In the genomic region with DNA sequence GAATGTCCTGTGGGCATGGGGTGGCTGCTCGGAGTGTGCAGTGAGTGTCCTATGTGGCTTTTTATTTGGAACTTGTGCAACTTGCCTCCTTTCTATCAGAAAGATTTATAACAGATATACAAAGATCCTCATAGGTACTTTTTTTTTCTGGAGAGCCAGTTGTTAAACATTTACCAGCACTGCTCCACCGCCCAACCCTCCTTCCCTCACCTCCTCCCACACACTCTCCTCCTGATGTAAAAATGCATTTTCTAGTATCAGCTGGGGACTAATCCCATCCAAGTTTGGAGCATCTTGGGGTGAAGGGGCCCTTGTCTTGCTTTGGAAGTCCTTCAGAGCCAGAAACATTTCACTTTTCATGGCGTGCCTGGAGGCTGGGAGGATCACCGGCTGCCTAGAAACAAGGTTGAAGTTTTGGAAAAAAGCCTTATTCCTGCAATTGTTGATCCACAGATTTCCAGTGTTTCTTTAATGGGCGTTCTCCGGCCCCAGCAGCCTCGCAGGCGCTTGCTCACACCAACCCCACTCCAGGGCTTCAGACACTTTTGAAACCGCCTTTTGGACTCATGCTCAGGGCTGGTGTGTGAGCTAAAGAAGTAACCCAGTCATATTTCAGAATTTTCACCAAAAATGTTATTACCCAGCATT, we compare ENCODE assay signal across 21 cellular contexts.
DNase-seq lines count a peak whose midpoint lies in the region; ATAC-seq and TF ChIP-seq lines count a peak whose summit lies in the region.
"Had no signal": no experiment of that assay in that cellular context is flagged by ENCODE, and none has a peak within 500 bp of the region (broad histone marks: within the 10 kb centered on the region; RNA-seq: fewer than 3 reads in every experiment).

No MANE protein-coding gene starts in this region.

- H3K4me2 ChIP-seq in neuronal stem cell (ENCODE audit: insufficient read depth, low read length, poor library complexity, severe bottlenecking) = no peak overlapping the region

- no peaks in the 10 kb centered on the region for H3K36me3 ChIP-seq in neuronal stem cell (replicated peaks in 1 of 2; ENCODE audit: control insufficient read depth in 2 of 2, insufficient read depth in 2 of 2, low read length in 2 of 2)
- no peaks in the 10 kb centered on the region for H3K36me3 ChIP-seq in aorta (ENCODE audit: control insufficient read depth in 1 of 2, insufficient read depth in 2 of 2, low read length in 1 of 2)
- H3K36me3 ChIP-seq: cardiac muscle cell, ovary, vagina had no signal

- peaks cover 0 to 4% of the 10 kb centered on the region in 2 donors for H3K27me3 Mint-ChIP-seq in natural killer cell treated with Interleukin-12 subunit alpha and Interleukin-12 subunit beta and Interleukin-15 and Interleukin-18, amount 100 ng/mL, for 72 hours
- no peaks in the 10 kb centered on the region for H3K27me3 Mint-ChIP-seq in natural killer cell (ENCODE audit: low read depth in 2 of 2)

- H3K9ac ChIP-seq in neuronal stem cell (ENCODE audit: low read depth, low read length, poor library complexity) = no peak overlapping the region

- H3K27me3 ChIP-seq in neuronal stem cell (ENCODE audit: control insufficient read depth in 3 of 3, insufficient read depth in 3 of 3, low read depth in 1 of 3, low read length in 3 of 3) (no peaks in the 10 kb centered on the region), aorta (ENCODE audit: control insufficient read depth in 1 of 2, insufficient read depth in 2 of 2, low read length in 1 of 2) (no peaks in the 10 kb centered on the region)
- H3K27me3 ChIP-seq: cardiac muscle cell, ovary, vagina had no signal

- ATAC-seq in natural killer cell treated with Interleukin-12 subunit alpha and Interleukin-12 subunit beta and Interleukin-15 and Interleukin-18, amount 100 ng/mL, for 72 hours = no peak
- no peak for ATAC-seq in natural killer cell
- peak; percentile 77 for ATAC-seq in left colon
- peak; percentile 54 for ATAC-seq in aorta (ENCODE audit: low FRiP score)
- no peak for ATAC-seq in GM21619 (IDR thresholded peaks at IDR 0.05; ENCODE audit: unreplicated experiment)
- ATAC-seq: activated CD8-positive, alpha-beta T cell treated with anti-CD3 and anti-CD28 coated beads, Interleukin-2, amount 10 ng/mL, durations not matched to agents 7 days and 5 days; stimulated activated memory B cell treated with anti-CD40 and anti-IgM and Interleukin-4, amounts not matched to agents 10 μg/mL and 1 μg/mL and 100 μg/mL, for 72 hours had no signal

- peak overlapping the region; percentile 8 for H2BK5ac ChIP-seq in neuronal stem cell (ENCODE audit: low read length)

- H4K91ac ChIP-seq in neuronal stem cell (ENCODE audit: low read depth, low read length, poor library complexity) = no peak overlapping the region

- no peak for TF ChIP-seq CTCF in natural killer cell (IDR thresholded peaks at IDR 0.05)
- TF ChIP-seq CTCF in GM13976 (IDR thresholded peaks at IDR 0.05; ENCODE audit: borderline replicate concordance, control extremely low read depth, extremely low read depth, insufficient read depth, missing control alignments) = no peak

- peak overlapping the region; percentile 13 for H2BK15ac ChIP-seq in neuronal stem cell (ENCODE audit: low read length)

- in situ Hi-C loops in GM13976 (cut with MboI; ENCODE audit: low sequenced_read_pairs, unreplicated experiment) = no loop called here

- H3K4me3 ChIP-seq in neuronal stem cell (ENCODE audit: low read length in 2 of 2) (no peak overlapping the region), aorta (ENCODE audit: low read length in 2 of 2) (no peak overlapping the region)
- H3K4me3 ChIP-seq: cardiac muscle cell, lung, ovary, vagina had no signal

- H3K36me3 Mint-ChIP-seq in natural killer cell treated with Interleukin-12 subunit alpha and Interleukin-12 subunit beta and Interleukin-15 and Interleukin-18, amount 100 ng/mL, for 72 hours = no peaks in the 10 kb centered on the region
- no peaks in the 10 kb centered on the region for H3K36me3 Mint-ChIP-seq in natural killer cell
- H3K36me3 Mint-ChIP-seq: stimulated activated memory B cell treated with anti-CD40 and anti-IgM and Interleukin-4, amounts not matched to agents 10 μg/mL and 1 μg/mL and 100 μg/mL, for 72 hours had no signal

- H3K23ac ChIP-seq in neuronal stem cell (ENCODE audit: low read depth, low read length, poor library complexity) = no peak overlapping the region

- intact Hi-C loops in natural killer cell (cut with micrococcal nuclease) = no loop called here
- intact Hi-C loops in left colon (cut with DNase I, micrococcal nuclease) = no loop called here
- intact Hi-C loops in aorta (cut with DNase I) = no loop called here

- no peaks in the 10 kb centered on the region for H3K4me1 Mint-ChIP-seq in natural killer cell treated with Interleukin-12 subunit alpha and Interleukin-12 subunit beta and Interleukin-15 and Interleukin-18, amount 100 ng/mL, for 72 hours (ENCODE audit: low read depth in 2 of 2)
- no peaks in the 10 kb centered on the region for H3K4me1 Mint-ChIP-seq in natural killer cell
- H3K4me1 Mint-ChIP-seq: stimulated activated memory B cell treated with anti-CD40 and anti-IgM and Interleukin-4, amounts not matched to agents 10 μg/mL and 1 μg/mL and 100 μg/mL, for 72 hours had no signal

- H3K4me3 Mint-ChIP-seq in natural killer cell treated with Interleukin-12 subunit alpha and Interleukin-12 subunit beta and Interleukin-15 and Interleukin-18, amount 100 ng/mL, for 72 hours = no peak overlapping the region
- H3K4me3 Mint-ChIP-seq in natural killer cell = no peak overlapping the region
- H3K4me3 Mint-ChIP-seq: activated CD8-positive, alpha-beta T cell treated with anti-CD3 and anti-CD28 coated beads, Interleukin-2, amount 10 ng/mL, durations not matched to agents 7 days and 5 days; stimulated activated memory B cell treated with anti-CD40 and anti-IgM and Interleukin-4, amounts not matched to agents 10 μg/mL and 1 μg/mL and 100 μg/mL, for 72 hours had no signal

- no peak overlapping the region for H2AFZ ChIP-seq in neuronal stem cell (ENCODE audit: low read length)

- peaks cover 2 to 4% of the 10 kb centered on the region in 2 donors for H3K9me3 ChIP-seq in neuronal stem cell (replicated peaks in 1 of 2; ENCODE audit: control insufficient read depth in 2 of 2, insufficient read depth in 1 of 2, low read depth in 1 of 2, low read length in 2 of 2)
- no peaks in the 10 kb centered on the region for H3K9me3 ChIP-seq in aorta (ENCODE audit: control insufficient read depth, low read length)
- H3K9me3 ChIP-seq: ovary, vagina had no signal

- H3K9me3 Mint-ChIP-seq in natural killer cell treated with Interleukin-12 subunit alpha and Interleukin-12 subunit beta and Interleukin-15 and Interleukin-18, amount 100 ng/mL, for 72 hours = no peaks in the 10 kb centered on the region
- H3K9me3 Mint-ChIP-seq in natural killer cell = no peaks in the 10 kb centered on the region
- H3K9me3 Mint-ChIP-seq: stimulated activated memory B cell treated with anti-CD40 and anti-IgM and Interleukin-4, amounts not matched to agents 10 μg/mL and 1 μg/mL and 100 μg/mL, for 72 hours had no signal

- H3K14ac ChIP-seq in neuronal stem cell (ENCODE audit: low read length) = no peak overlapping the region

- no peak overlapping the region for H3K4ac ChIP-seq in neuronal stem cell (ENCODE audit: low read length)

- peak overlapping the region; percentile 49 for H3K18ac ChIP-seq in neuronal stem cell (ENCODE audit: low read length)

- no peak overlapping the region for H2AK5ac ChIP-seq in neuronal stem cell (ENCODE audit: low read depth, low read length)

- no CpG with 5 or more reads among the region's 9 CpGs for WGBS in neuronal stem cell (ENCODE audit: extremely low coverage in 2 of 2, insufficient read length in 2 of 2, insufficient replicate concordance in 1 of 2), 2 donors
- WGBS in aorta, 2 donors = 51 to 64% methylated on average over 9 of the region's 9 CpGs

- H3K27ac Mint-ChIP-seq in natural killer cell treated with Interleukin-12 subunit alpha and Interleukin-12 subunit beta and Interleukin-15 and Interleukin-18, amount 100 ng/mL, for 72 hours = no peak overlapping the region
- no peak overlapping the region for H3K27ac Mint-ChIP-seq in natural killer cell
- H3K27ac Mint-ChIP-seq: activated CD8-positive, alpha-beta T cell treated with anti-CD3 and anti-CD28 coated beads, Interleukin-2, amount 10 ng/mL, durations not matched to agents 7 days and 5 days; stimulated activated memory B cell treated with anti-CD40 and anti-IgM and Interleukin-4, amounts not matched to agents 10 μg/mL and 1 μg/mL and 100 μg/mL, for 72 hours had no signal

- DNase-seq in natural killer cell treated with Interleukin-12 subunit alpha and Interleukin-12 subunit beta and Interleukin-15 and Interleukin-18, amount 100 ng/mL, for 72 hours (ENCODE audit: low spot score) = peak; percentile 6
- no peak for DNase-seq in natural killer cell
- DNase-seq in left colon = no peak
- no peak for DNase-seq in neuronal stem cell (ENCODE audit: low spot score)
- peak in 1 of 2 donors; percentile 48 for DNase-seq in aorta
- no peak for DNase-seq in NCI-H748 (lab: John Stamatoyannopoulos, UW; ENCODE audit: unreplicated experiment)
- DNase-seq in GM13976 (ENCODE audit: low spot score) = no peak
- DNase-seq: activated CD4-positive, CD25-positive, alpha-beta regulatory T cell treated with anti-CD3 and anti-CD28 coated beads, Interleukin-2, amount 50 U/mL, for 72 hours; activated CD8-positive, alpha-beta T cell treated with anti-CD3 and anti-CD28 coated beads, Interleukin-2, amount 10 ng/mL, durations not matched to agents 7 days and 5 days; activated naive CD4-positive, alpha-beta T cell; amniotic stem cell; glutamatergic neuron; KG1; NCI-H1694 treated with DMSO at 0.1 percent for 48 hours; NCI-H748 treated with DMSO at 0.1 percent for 48 hours had no signal

- no peak overlapping the region for H2BK120ac ChIP-seq in neuronal stem cell (ENCODE audit: low read depth, low read length)

- H4K8ac ChIP-seq in neuronal stem cell (ENCODE audit: low read depth, low read length) = no peak overlapping the region

- H3K27ac ChIP-seq in neuronal stem cell (replicated peaks; ENCODE audit: low read length) = no peak overlapping the region
- no peak overlapping the region for H3K27ac ChIP-seq in aorta (ENCODE audit: low read depth in 1 of 2, low read length in 2 of 2)
- H3K27ac ChIP-seq: cardiac muscle cell, ovary, vagina had no signal

- H2BK12ac ChIP-seq in neuronal stem cell (ENCODE audit: low read length) = no peak overlapping the region

- peaks cover 25 to 39% of the 10 kb centered on the region in 2 donors for H3K4me1 ChIP-seq in neuronal stem cell (ENCODE audit: control insufficient read depth in 2 of 2, insufficient read depth in 1 of 2, low read depth in 1 of 2, low read length in 2 of 2)
- no peaks in the 10 kb centered on the region for H3K4me1 ChIP-seq in aorta (ENCODE audit: control insufficient read depth in 1 of 2, insufficient read depth in 2 of 2, low read length in 2 of 2)

- H3K79me1 ChIP-seq in neuronal stem cell (ENCODE audit: low read depth, low read length) = no peaks in the 10 kb centered on the region

Comparison
In these comparisons a context has a peak if more than half of its experiments do, and no peak if none do; other contexts are left out.
1. ATAC-seq: peak in left colon (single experiment) and aorta (single experiment); none in natural killer cell treated with Interleukin-12 subunit alpha and Interleukin-12 subunit beta and Interleukin-15 and Interleukin-18, amount 100 ng/mL, for 72 hours (0 of 2), natural killer cell (0 of 3) and GM21619 (single experiment).